Comparison of ENCODE assay signal across 35 cellular contexts in genomic region chr13:28231642-28232041, GRCh38.
"Had no signal": no experiment of that assay in that cellular context is flagged by ENCODE, and none has a peak within 500 bp of the region (broad histone marks: within the 10 kb centered on the region; RNA-seq: fewer than 3 reads in every experiment).

No MANE protein-coding gene starts in this region.

- H3K9me3 Mint-ChIP-seq: activated CD4-positive, alpha-beta memory T cell treated with anti-CD3 and anti-CD28 coated beads for 36 hours; activated CD4-positive, alpha-beta T cell treated with anti-CD3 and anti-CD28 coated beads, Interleukin-2, amount 10 ng/mL, durations not matched to agents 24 days and 14 days; activated naive CD4-positive, alpha-beta T cell treated with anti-CD3 and anti-CD28 coated beads for 36 hours; activated naive CD4-positive, alpha-beta T cell treated with anti-CD3 and anti-CD28 coated beads, Interleukin-2, amount 50 U/mL, for 24 hours; activated naive CD8-positive, alpha-beta T cell treated with anti-CD3 and anti-CD28 coated beads, Interleukin-2, amount 10 ng/mL, durations not matched to agents 7 days and 5 days; activated T-helper 1 cell treated with anti-CD3 and anti-CD28 coated beads, Interleukin-12 subunit alpha, Interleukin-12 subunit beta, Interleukin-2, Interleukin-4 antibody, amounts not matched to agents 30 ng/mL and 10 ng/mL and 1 ng/mL, durations not matched to agents 14 hours and 24 hours and 36 hours; activated T-helper 2 cell treated with anti-CD3 and anti-CD28 coated beads, Interferon-gamma antibody, Interleukin-2, Interleukin-4, amounts not matched to agents 10 μg/mL and 5 μg/mL and 100 μg/mL, durations not matched to agents 14 hours and 24 hours and 36 hours; effector memory CD8-positive, alpha-beta T cell; T-helper 2 cell treated with Interferon-gamma antibody and Interleukin-4, amounts not matched to agents 5 μg/mL and 100 μg/mL, for 36 hours had no signal

- DNase-seq: activated CD4-positive, alpha-beta memory T cell treated with anti-CD3 and anti-CD28 coated beads for 36 hours; activated CD4-positive, alpha-beta T cell treated with anti-CD3 and anti-CD28 coated beads for 36 hours; activated CD4-positive, alpha-beta T cell treated with anti-CD3 and anti-CD28 coated beads, Interleukin-2, amount 10 ng/mL, durations not matched to agents 24 days and 14 days; activated CD4-positive, CD25-positive, alpha-beta regulatory T cell; activated CD4-positive, CD25-positive, alpha-beta regulatory T cell treated with anti-CD3 and anti-CD28 coated beads, Interleukin-2, amount 50 U/mL, for 72 hours; activated CD8-positive, alpha-beta memory T cell treated with anti-CD3 and anti-CD28 coated beads, Interleukin-2, amount 10 ng/mL, durations not matched to agents 7 days and 5 days; activated CD8-positive, alpha-beta memory T cell treated with anti-CD3 and anti-CD28 coated beads, Interleukin-2, amount 50 U/mL, for 4 hours; activated CD8-positive, alpha-beta T cell treated with anti-CD3 and anti-CD28 coated beads, Interleukin-2, amount 10 ng/mL, durations not matched to agents 7 days and 5 days; activated effector memory CD4-positive, alpha-beta T cell treated with anti-CD3 and anti-CD28 coated beads, Interleukin-2, amount 50 U/mL, for 16 hours; activated naive CD4-positive, alpha-beta T cell treated with anti-CD3 and anti-CD28 coated beads for 36 hours; activated naive CD8-positive, alpha-beta T cell treated with anti-CD3 and anti-CD28 coated beads, Interleukin-2, amount 10 ng/mL, durations not matched to agents 7 days and 5 days; activated T-cell treated with anti-CD3 and anti-CD28 coated beads, Interleukin-2, amount 50 U/mL, for 1 hour; activated T-cell treated with anti-CD3 and anti-CD28 coated beads, Interleukin-2, amount 50 U/mL, for 48 hours; amniotic stem cell; anterior cingulate cortex; brain microvascular endothelial cell; cortex of kidney; dermis blood vessel endothelial cell; effector CD4-positive, alpha-beta T cell; effector memory CD8-positive, alpha-beta T cell; erythroblast; foreskin keratinocyte; gastrocnemius medialis; glutamatergic neuron; heart left ventricle; T-helper 1 cell; T-helper 17 cell; T1000; WERI-Rb-1 had no signal

- FAIRE-seq: astrocyte, bronchial epithelial cell had no signal

- H3K27ac Mint-ChIP-seq: activated CD4-positive, alpha-beta memory T cell treated with anti-CD3 and anti-CD28 coated beads for 36 hours; activated CD4-positive, alpha-beta T cell treated with anti-CD3 and anti-CD28 coated beads for 36 hours; activated CD4-positive, alpha-beta T cell treated with anti-CD3 and anti-CD28 coated beads, Interleukin-2, amount 10 ng/mL, durations not matched to agents 24 days and 14 days; activated CD8-positive, alpha-beta memory T cell treated with anti-CD3 and anti-CD28 coated beads, Interleukin-2, amount 10 ng/mL, durations not matched to agents 7 days and 5 days; activated CD8-positive, alpha-beta T cell treated with anti-CD3 and anti-CD28 coated beads, Interleukin-2, amount 10 ng/mL, durations not matched to agents 7 days and 5 days; activated naive CD4-positive, alpha-beta T cell treated with anti-CD3 and anti-CD28 coated beads for 36 hours; activated naive CD4-positive, alpha-beta T cell treated with anti-CD3 and anti-CD28 coated beads, Interleukin-2, amount 50 U/mL, for 24 hours; activated naive CD8-positive, alpha-beta T cell treated with anti-CD3 and anti-CD28 coated beads, Interleukin-2, amount 10 ng/mL, durations not matched to agents 7 days and 5 days; activated T-helper 1 cell treated with anti-CD3 and anti-CD28 coated beads, Interleukin-12 subunit alpha, Interleukin-12 subunit beta, Interleukin-2, Interleukin-4 antibody, amounts not matched to agents 30 ng/mL and 10 ng/mL and 1 ng/mL, durations not matched to agents 14 hours and 24 hours and 36 hours; activated T-helper 2 cell treated with anti-CD3 and anti-CD28 coated beads, Interferon-gamma antibody, Interleukin-2, Interleukin-4, amounts not matched to agents 10 μg/mL and 5 μg/mL and 100 μg/mL, durations not matched to agents 14 hours and 24 hours and 36 hours; effector memory CD8-positive, alpha-beta T cell; T-helper 17 cell; T-helper 2 cell treated with Interferon-gamma antibody and Interleukin-4, amounts not matched to agents 5 μg/mL and 100 μg/mL, for 36 hours had no signal

- ATAC-seq: activated CD4-positive, alpha-beta T cell treated with anti-CD3 and anti-CD28 coated beads for 36 hours; activated CD8-positive, alpha-beta memory T cell treated with anti-CD3 and anti-CD28 coated beads, Interleukin-2, amount 10 ng/mL, durations not matched to agents 7 days and 5 days; activated CD8-positive, alpha-beta T cell treated with anti-CD3 and anti-CD28 coated beads, Interleukin-2, amount 10 ng/mL, durations not matched to agents 7 days and 5 days; effector memory CD8-positive, alpha-beta T cell; foreskin keratinocyte; gastrocnemius medialis; heart left ventricle; T-helper 17 cell had no signal

- H3K27me3 Mint-ChIP-seq: activated CD4-positive, alpha-beta memory T cell treated with anti-CD3 and anti-CD28 coated beads for 36 hours; activated CD4-positive, alpha-beta T cell treated with anti-CD3 and anti-CD28 coated beads for 36 hours; activated CD4-positive, alpha-beta T cell treated with anti-CD3 and anti-CD28 coated beads, Interleukin-2, amount 10 ng/mL, durations not matched to agents 24 days and 14 days; activated CD8-positive, alpha-beta memory T cell treated with anti-CD3 and anti-CD28 coated beads, Interleukin-2, amount 10 ng/mL, durations not matched to agents 7 days and 5 days; activated naive CD4-positive, alpha-beta T cell treated with anti-CD3 and anti-CD28 coated beads, Interleukin-2, amount 50 U/mL, for 24 hours; activated naive CD8-positive, alpha-beta T cell treated with anti-CD3 and anti-CD28 coated beads, Interleukin-2, amount 10 ng/mL, durations not matched to agents 7 days and 5 days; effector memory CD8-positive, alpha-beta T cell; T-helper 17 cell had no signal

- H3K4me3 Mint-ChIP-seq: activated CD4-positive, alpha-beta memory T cell treated with anti-CD3 and anti-CD28 coated beads for 36 hours; activated CD4-positive, alpha-beta T cell treated with anti-CD3 and anti-CD28 coated beads for 36 hours; activated CD4-positive, alpha-beta T cell treated with anti-CD3 and anti-CD28 coated beads, Interleukin-2, amount 10 ng/mL, durations not matched to agents 24 days and 14 days; activated CD8-positive, alpha-beta memory T cell treated with anti-CD3 and anti-CD28 coated beads, Interleukin-2, amount 10 ng/mL, durations not matched to agents 7 days and 5 days; activated CD8-positive, alpha-beta T cell treated with anti-CD3 and anti-CD28 coated beads, Interleukin-2, amount 10 ng/mL, durations not matched to agents 7 days and 5 days; activated naive CD4-positive, alpha-beta T cell treated with anti-CD3 and anti-CD28 coated beads for 36 hours; activated naive CD4-positive, alpha-beta T cell treated with anti-CD3 and anti-CD28 coated beads, Interleukin-2, amount 50 U/mL, for 24 hours; activated naive CD8-positive, alpha-beta T cell treated with anti-CD3 and anti-CD28 coated beads, Interleukin-2, amount 10 ng/mL, durations not matched to agents 7 days and 5 days; activated T-helper 1 cell treated with anti-CD3 and anti-CD28 coated beads, Interleukin-12 subunit alpha, Interleukin-12 subunit beta, Interleukin-2, Interleukin-4 antibody, amounts not matched to agents 30 ng/mL and 10 ng/mL and 1 ng/mL, durations not matched to agents 14 hours and 24 hours and 36 hours; effector memory CD8-positive, alpha-beta T cell; T-helper 17 cell; T-helper 2 cell treated with Interferon-gamma antibody and Interleukin-4, amounts not matched to agents 5 μg/mL and 100 μg/mL, for 36 hours had no signal

- H3K4me1 Mint-ChIP-seq: activated CD4-positive, alpha-beta T cell treated with anti-CD3 and anti-CD28 coated beads, Interleukin-2, amount 10 ng/mL, durations not matched to agents 24 days and 14 days; activated CD8-positive, alpha-beta memory T cell treated with anti-CD3 and anti-CD28 coated beads, Interleukin-2, amount 10 ng/mL, durations not matched to agents 7 days and 5 days had no signal
